ENCODE assay signal across 10 cellular contexts in genomic region chr19:42601811-42602443, GRCh38. TPM values are rescaled to one million over a fixed set of nuclear protein-coding genes. Genes with fewer than 3 reads are reported as not detected.
DNase-seq lines count a peak whose midpoint lies in the region; ATAC-seq and TF ChIP-seq lines count a peak whose summit lies in the region.
"Had no signal": no experiment of that assay in that cellular context is flagged by ENCODE, and none has a peak within 500 bp of the region (broad histone marks: within the 10 kb centered on the region; RNA-seq: fewer than 3 reads in every experiment).

No MANE protein-coding gene starts in this region.

- DNase-seq in EH (ENCODE audit: low read depth): peak; percentile 61
- peak; percentile 3 for DNase-seq in HS-5 (ENCODE audit: low read depth)
- DNase-seq in WTC11 (ENCODE audit: low spot score): peak; percentile 64
- peak; percentile 68 for DNase-seq in islet precursor cell
- DNase-seq in NCI-H1105 treated with DMSO at 0.1 percent for 48 hours (lab: John Stamatoyannopoulos, UW): no peak
- no peak for DNase-seq in WERI-Rb-1
- DNase-seq in NCI-H2171 treated with DMSO at 0.1 percent for 48 hours (lab: John Stamatoyannopoulos, UW): no peak
- DNase-seq: anterior cingulate cortex, SHP77 had no signal

- CTCF ChIA-PET in WTC11 (lab: Charles Lee): interaction anchor here (1.1 to 1.6 kb wide), 4 partner anchors 33 to 163 kb away, joined by 5 to 6 read pairs (median 6); no protein-coding TSS in a partner anchor

- ATAC-seq in WTC11 (peak; percentile 74), gastroesophageal sphincter (no peak)

- H3K4me3 ChIP-seq in WERI-Rb-1 (ENCODE audit: low read depth, low read length) (no peak overlapping the region), gastroesophageal sphincter (no peak overlapping the region)

- H3K27me3 Mint-ChIP-seq in WTC11 (ENCODE audit: low read depth): peaks cover 18% of the 10 kb centered on the region

- H3K4me1 ChIP-seq in gastroesophageal sphincter: no peaks in the 10 kb centered on the region

- H3K36me3 ChIP-seq in WERI-Rb-1 (no peaks in the 10 kb centered on the region), gastroesophageal sphincter (no peaks in the 10 kb centered on the region)

- H3K27ac Mint-ChIP-seq in WTC11: no peak overlapping the region

- POLR2A ChIA-PET in WTC11 (lab: Charles Lee): interaction anchor here (0.6 kb wide), 1 partner anchor 16 kb away, joined by 3 read pairs; no protein-coding TSS in a partner anchor

- WGBS in gastroesophageal sphincter (ENCODE audit: low coverage in 1 of 2), 2 donors: 34% methylated on average over 5 of the region's 5 CpGs; no CpG with 5 or more reads in 1 of the 2 donors

- peaks cover 4% of the 10 kb centered on the region for H3K4me1 Mint-ChIP-seq in WTC11

- H3K4me3 Mint-ChIP-seq in WTC11: no peak overlapping the region

- H3K9me3 ChIP-seq in WERI-Rb-1 (ENCODE audit: severe bottlenecking) (no peaks in the 10 kb centered on the region), gastroesophageal sphincter (peaks cover 0 to 17% (median 0%) of the 10 kb centered on the region in 3 donors)

- H3K9me3 Mint-ChIP-seq in WTC11: peaks cover 10% of the 10 kb centered on the region

- H3K36me3 Mint-ChIP-seq in WTC11: no peaks in the 10 kb centered on the region

- peaks cover 7% of the 10 kb centered on the region for H3K27me3 ChIP-seq in WERI-Rb-1 (ENCODE audit: insufficient read depth, low read depth, severe bottlenecking)
- H3K27me3 ChIP-seq in gastroesophageal sphincter: peaks cover 35% of the 10 kb centered on the region

- no peak for TF ChIP-seq CTCF in WTC11 (IDR thresholded peaks at IDR 0.05)
- TF ChIP-seq CTCF in WERI-Rb-1 (IDR thresholded peaks at IDR 0.05; ENCODE audit: low read depth, low read length): no peak
- TF ChIP-seq CTCF in gastroesophageal sphincter (IDR thresholded peaks at IDR 0.05): no peak

- no peak for TF ChIP-seq POLR2A in gastroesophageal sphincter (IDR thresholded peaks at IDR 0.05)

- no peak for TF ChIP-seq EP300 in gastroesophageal sphincter (IDR thresholded peaks at IDR 0.05)

- H3K27ac ChIP-seq in WERI-Rb-1 (no peak overlapping the region), gastroesophageal sphincter (no peak overlapping the region)

TF ChIP-seq in WTC11, 78 proteins besides CTCF, POLR2A, EP300 and RAD21:
- TF ChIP-seq FOXK1 (CRISPR knock-in tag; IDR thresholded peaks at IDR 0.05) (peak; percentile 68), NR2C2 (CRISPR knock-in tag; IDR thresholded peaks at IDR 0.05) (no peak), ATF6 (CRISPR knock-in tag; IDR thresholded peaks at IDR 0.05) (no peak), ETV6 (CRISPR knock-in tag; IDR thresholded peaks at IDR 0.05) (no peak), PRDM15 (CRISPR knock-in tag; IDR thresholded peaks at IDR 0.05) (0 out of 2 replicates have a peak, but pooled peaks have one; percentile 12), TEAD4 (CRISPR knock-in tag; IDR thresholded peaks at IDR 0.05) (peak; percentile 82; the same call in 1 of the 2 replicates), ZNF121 (CRISPR knock-in tag; IDR thresholded peaks at IDR 0.05) (no peak), FOXP4 (CRISPR knock-in tag; IDR thresholded peaks at IDR 0.05) (peak; percentile 78; the same call in 1 of the 2 replicates), SMAD4 (CRISPR knock-in tag; IDR thresholded peaks at IDR 0.05) (0 out of 2 replicates have a peak, but pooled peaks have one; percentile 59), PREB (CRISPR knock-in tag; IDR thresholded peaks at IDR 0.05; ENCODE audit: borderline replicate concordance) (no peak), JUN (CRISPR knock-in tag; IDR thresholded peaks at IDR 0.05) (peak; percentile 51; the same call in 1 of the 2 replicates), IRF1 (CRISPR knock-in tag; IDR thresholded peaks at IDR 0.05) (peak; percentile 58; the same call in 1 of the 2 replicates)

RNA-seq across cellular contexts. Expression of gene CEACAM8, which starts 7.2 kb away (rescaled TPM):
- not detected in 3 replicates for total RNA-seq in WTC11 (2021)
- not detected for total RNA-seq in gastroesophageal sphincter

Comparison
In these comparisons a context has a peak if more than half of its experiments do, and no peak if none do; other contexts are left out.
1. DNase-seq: peak in EH (single experiment), HS-5 (single experiment), WTC11 (single experiment) and islet precursor cell (single experiment); none in NCI-H1105 treated with DMSO at 0.1 percent for 48 hours (single experiment), WERI-Rb-1 (single experiment) and NCI-H2171 treated with DMSO at 0.1 percent for 48 hours (single experiment).